Comparison of ENCODE assay signal across 19 cellular contexts in genomic region chr6:157492741-157493140, GRCh38.
A peak's percentile ranks its signal among the peaks of the same experiment; 100 is the strongest.
DNase-seq lines count a peak whose midpoint lies in the region; ATAC-seq and TF ChIP-seq lines count a peak whose summit lies in the region.
"Had no signal": no experiment of that assay in that cellular context is flagged by ENCODE, and none has a peak within 500 bp of the region (broad histone marks: within the 10 kb centered on the region; RNA-seq: fewer than 3 reads in every experiment).

No MANE protein-coding gene starts in this region.

- H3K4me1 Mint-ChIP-seq in activated CD4-positive, alpha-beta T cell treated with anti-CD3 and anti-CD28 coated beads, Interleukin-2, amount 10 ng/mL, durations not matched to agents 7 days and 5 days: peaks cover 35% of the 10 kb centered on the region
- peaks cover 56% of the 10 kb centered on the region for H3K4me1 Mint-ChIP-seq in endothelial cell (ENCODE audit: unreplicated experiment)
- H3K4me1 Mint-ChIP-seq in neural progenitor cell: peaks cover 20% of the 10 kb centered on the region
- H3K4me1 Mint-ChIP-seq in stimulated activated naive B cell treated with anti-CD40 and anti-IgM and Interleukin-4, amounts not matched to agents 10 μg/mL and 1 μg/mL and 100 μg/mL, for 72 hours: peaks cover 29 to 38% of the 10 kb centered on the region in 2 donors

- H3K27me3 ChIP-seq in neural progenitor cell: no peaks in the 10 kb centered on the region
- H3K27me3 ChIP-seq: BLaER1 had no signal

- no peak overlapping the region for H2AFZ ChIP-seq in neural progenitor cell (replicated peaks)
- H2AFZ ChIP-seq: GM23248 had no signal

- no peak overlapping the region for H3K4me3 Mint-ChIP-seq in activated CD4-positive, alpha-beta T cell treated with anti-CD3 and anti-CD28 coated beads, Interleukin-2, amount 10 ng/mL, durations not matched to agents 7 days and 5 days
- H3K4me3 Mint-ChIP-seq in endothelial cell (ENCODE audit: unreplicated experiment) (peak overlapping the region; percentile 14), neural progenitor cell (no peak overlapping the region)
- H3K4me3 Mint-ChIP-seq in stimulated activated naive B cell treated with anti-CD40 and anti-IgM and Interleukin-4, amounts not matched to agents 10 μg/mL and 1 μg/mL and 100 μg/mL, for 72 hours: no peak overlapping the region
- H3K4me3 Mint-ChIP-seq: CD14-positive monocyte; CD4-positive, alpha-beta memory T cell; HFFc6 had no signal

- H3K9ac ChIP-seq in neural progenitor cell: no peak overlapping the region
- H3K9ac ChIP-seq: BLaER1, GM23248 had no signal

- peaks cover 10% of the 10 kb centered on the region for H3K36me3 Mint-ChIP-seq in activated CD4-positive, alpha-beta T cell treated with anti-CD3 and anti-CD28 coated beads, Interleukin-2, amount 10 ng/mL, durations not matched to agents 7 days and 5 days (ENCODE audit: low read depth)
- peaks cover 18% of the 10 kb centered on the region for H3K36me3 Mint-ChIP-seq in endothelial cell (ENCODE audit: low read depth, unreplicated experiment)
- H3K36me3 Mint-ChIP-seq in neural progenitor cell: peaks cover 8% of the 10 kb centered on the region
- H3K36me3 Mint-ChIP-seq in stimulated activated naive B cell treated with anti-CD40 and anti-IgM and Interleukin-4, amounts not matched to agents 10 μg/mL and 1 μg/mL and 100 μg/mL, for 72 hours: peaks cover 16 to 26% of the 10 kb centered on the region in 2 donors

- H3K4me3 ChIP-seq in neural progenitor cell: no peak overlapping the region
- H3K4me3 ChIP-seq: BLaER1, GM23248 had no signal

- peaks cover 28% of the 10 kb centered on the region for H3K4me1 ChIP-seq in neural progenitor cell

- no peak for DNase-seq in activated CD4-positive, alpha-beta T cell treated with anti-CD3 and anti-CD28 coated beads, Interleukin-2, amount 10 ng/mL, durations not matched to agents 7 days and 5 days
- no peak for DNase-seq in activated CD4-positive, alpha-beta T cell treated with anti-CD3 and anti-CD28 coated beads for 48 hours
- no peak for DNase-seq in endothelial cell (ENCODE audit: low spot score)
- no peak for DNase-seq in neural progenitor cell (ENCODE audit: low spot score)
- DNase-seq in stimulated activated naive B cell treated with anti-CD40 and anti-IgM and Interleukin-4, amounts not matched to agents 10 μg/mL and 1 μg/mL and 100 μg/mL, for 72 hours: no peak
- DNase-seq: 8988T; Calu3; CD4-positive, alpha-beta memory T cell; DMS79 treated with DMSO at 0.1 percent for 48 hours; GF-D8; GM23248; H7; HFFc6 had no signal

- H3K9me3 Mint-ChIP-seq in activated CD4-positive, alpha-beta T cell treated with anti-CD3 and anti-CD28 coated beads, Interleukin-2, amount 10 ng/mL, durations not matched to agents 7 days and 5 days: peaks cover 15% of the 10 kb centered on the region
- H3K9me3 Mint-ChIP-seq in endothelial cell (ENCODE audit: unreplicated experiment) (no peaks in the 10 kb centered on the region), neural progenitor cell (peaks cover 6% of the 10 kb centered on the region)
- H3K9me3 Mint-ChIP-seq in stimulated activated naive B cell treated with anti-CD40 and anti-IgM and Interleukin-4, amounts not matched to agents 10 μg/mL and 1 μg/mL and 100 μg/mL, for 72 hours: peaks cover 3 to 4% of the 10 kb centered on the region in 2 donors
- H3K9me3 Mint-ChIP-seq: HFFc6 had no signal

- H3K79me2 ChIP-seq in neural progenitor cell (ENCODE audit: low read depth): no peaks in the 10 kb centered on the region

- CTCF ChIA-PET in activated CD4-positive, alpha-beta T cell treated with anti-CD3 and anti-CD28 coated beads, Interleukin-2, amount 10 ng/mL, durations not matched to agents 7 days and 5 days (lab: Charles Lee): no interaction called here

- TF ChIP-seq CTCF in endothelial cell (IDR thresholded peaks at IDR 0.05; ENCODE audit: unreplicated experiment) (no peak), neural progenitor cell (IDR thresholded peaks at IDR 0.05) (no peak)

- no peaks in the 10 kb centered on the region for H3F3A ChIP-seq in neural progenitor cell (ENCODE audit: low read depth)

- H3K4me2 ChIP-seq in neural progenitor cell: no peak overlapping the region
- H3K4me2 ChIP-seq: BLaER1 had no signal

- H4K20me1 ChIP-seq in neural progenitor cell (ENCODE audit: low read depth): no peaks in the 10 kb centered on the region
- H4K20me1 ChIP-seq: BLaER1 had no signal

- no peak for ATAC-seq in stimulated activated naive B cell treated with anti-CD40 and anti-IgM and Interleukin-4, amounts not matched to agents 10 μg/mL and 1 μg/mL and 100 μg/mL, for 72 hours (replicated peaks)
- ATAC-seq in HG02884 (IDR thresholded peaks at IDR 0.05; ENCODE audit: unreplicated experiment) (no peak), HG02571 (IDR thresholded peaks at IDR 0.05; ENCODE audit: unreplicated experiment) (no peak), GM21529 (IDR thresholded peaks at IDR 0.05; ENCODE audit: unreplicated experiment) (no peak)
- ATAC-seq: HCT116 had no signal

- POLR2A ChIA-PET in activated CD4-positive, alpha-beta T cell treated with anti-CD3 and anti-CD28 coated beads, Interleukin-2, amount 10 ng/mL, durations not matched to agents 7 days and 5 days (lab: Charles Lee): no interaction called here

- no peak overlapping the region for H3K27ac ChIP-seq in neural progenitor cell
- H3K27ac ChIP-seq: BLaER1, GM23248 had no signal

- no peaks in the 10 kb centered on the region for H3K36me3 ChIP-seq in neural progenitor cell
- H3K36me3 ChIP-seq: BLaER1 had no signal

- peak overlapping the region; percentile 54 for H3K27ac Mint-ChIP-seq in activated CD4-positive, alpha-beta T cell treated with anti-CD3 and anti-CD28 coated beads, Interleukin-2, amount 10 ng/mL, durations not matched to agents 7 days and 5 days
- no peak overlapping the region for H3K27ac Mint-ChIP-seq in endothelial cell (ENCODE audit: unreplicated experiment)
- peak overlapping the region; percentile 70 for H3K27ac Mint-ChIP-seq in neural progenitor cell
- H3K27ac Mint-ChIP-seq in stimulated activated naive B cell treated with anti-CD40 and anti-IgM and Interleukin-4, amounts not matched to agents 10 μg/mL and 1 μg/mL and 100 μg/mL, for 72 hours: peak overlapping the region; percentile 2
- H3K27ac Mint-ChIP-seq: HFFc6 had no signal

- no peaks in the 10 kb centered on the region for H3K9me3 ChIP-seq in neural progenitor cell (ENCODE audit: low read depth)

- peaks cover 4% of the 10 kb centered on the region for H3K27me3 Mint-ChIP-seq in activated CD4-positive, alpha-beta T cell treated with anti-CD3 and anti-CD28 coated beads, Interleukin-2, amount 10 ng/mL, durations not matched to agents 7 days and 5 days
- H3K27me3 Mint-ChIP-seq in endothelial cell (ENCODE audit: unreplicated experiment) (peaks cover 10% of the 10 kb centered on the region), neural progenitor cell (ENCODE audit: insufficient read depth, low read depth) (no peaks in the 10 kb centered on the region)
- H3K27me3 Mint-ChIP-seq in stimulated activated naive B cell treated with anti-CD40 and anti-IgM and Interleukin-4, amounts not matched to agents 10 μg/mL and 1 μg/mL and 100 μg/mL, for 72 hours: peaks cover 5 to 18% of the 10 kb centered on the region in 2 donors
